1 cellular context compared by ENCODE assay signal in genomic region chr12:54750-55535, GRCh38.
TF ChIP-seq lines count a peak whose summit lies in the region.

No MANE protein-coding gene starts in this region.

TF ChIP-seq in GM23338, 12 proteins besides CTCF, POLR2A, EP300 and RAD21 (continued from another document):
- TF ChIP-seq, protein P1, sequence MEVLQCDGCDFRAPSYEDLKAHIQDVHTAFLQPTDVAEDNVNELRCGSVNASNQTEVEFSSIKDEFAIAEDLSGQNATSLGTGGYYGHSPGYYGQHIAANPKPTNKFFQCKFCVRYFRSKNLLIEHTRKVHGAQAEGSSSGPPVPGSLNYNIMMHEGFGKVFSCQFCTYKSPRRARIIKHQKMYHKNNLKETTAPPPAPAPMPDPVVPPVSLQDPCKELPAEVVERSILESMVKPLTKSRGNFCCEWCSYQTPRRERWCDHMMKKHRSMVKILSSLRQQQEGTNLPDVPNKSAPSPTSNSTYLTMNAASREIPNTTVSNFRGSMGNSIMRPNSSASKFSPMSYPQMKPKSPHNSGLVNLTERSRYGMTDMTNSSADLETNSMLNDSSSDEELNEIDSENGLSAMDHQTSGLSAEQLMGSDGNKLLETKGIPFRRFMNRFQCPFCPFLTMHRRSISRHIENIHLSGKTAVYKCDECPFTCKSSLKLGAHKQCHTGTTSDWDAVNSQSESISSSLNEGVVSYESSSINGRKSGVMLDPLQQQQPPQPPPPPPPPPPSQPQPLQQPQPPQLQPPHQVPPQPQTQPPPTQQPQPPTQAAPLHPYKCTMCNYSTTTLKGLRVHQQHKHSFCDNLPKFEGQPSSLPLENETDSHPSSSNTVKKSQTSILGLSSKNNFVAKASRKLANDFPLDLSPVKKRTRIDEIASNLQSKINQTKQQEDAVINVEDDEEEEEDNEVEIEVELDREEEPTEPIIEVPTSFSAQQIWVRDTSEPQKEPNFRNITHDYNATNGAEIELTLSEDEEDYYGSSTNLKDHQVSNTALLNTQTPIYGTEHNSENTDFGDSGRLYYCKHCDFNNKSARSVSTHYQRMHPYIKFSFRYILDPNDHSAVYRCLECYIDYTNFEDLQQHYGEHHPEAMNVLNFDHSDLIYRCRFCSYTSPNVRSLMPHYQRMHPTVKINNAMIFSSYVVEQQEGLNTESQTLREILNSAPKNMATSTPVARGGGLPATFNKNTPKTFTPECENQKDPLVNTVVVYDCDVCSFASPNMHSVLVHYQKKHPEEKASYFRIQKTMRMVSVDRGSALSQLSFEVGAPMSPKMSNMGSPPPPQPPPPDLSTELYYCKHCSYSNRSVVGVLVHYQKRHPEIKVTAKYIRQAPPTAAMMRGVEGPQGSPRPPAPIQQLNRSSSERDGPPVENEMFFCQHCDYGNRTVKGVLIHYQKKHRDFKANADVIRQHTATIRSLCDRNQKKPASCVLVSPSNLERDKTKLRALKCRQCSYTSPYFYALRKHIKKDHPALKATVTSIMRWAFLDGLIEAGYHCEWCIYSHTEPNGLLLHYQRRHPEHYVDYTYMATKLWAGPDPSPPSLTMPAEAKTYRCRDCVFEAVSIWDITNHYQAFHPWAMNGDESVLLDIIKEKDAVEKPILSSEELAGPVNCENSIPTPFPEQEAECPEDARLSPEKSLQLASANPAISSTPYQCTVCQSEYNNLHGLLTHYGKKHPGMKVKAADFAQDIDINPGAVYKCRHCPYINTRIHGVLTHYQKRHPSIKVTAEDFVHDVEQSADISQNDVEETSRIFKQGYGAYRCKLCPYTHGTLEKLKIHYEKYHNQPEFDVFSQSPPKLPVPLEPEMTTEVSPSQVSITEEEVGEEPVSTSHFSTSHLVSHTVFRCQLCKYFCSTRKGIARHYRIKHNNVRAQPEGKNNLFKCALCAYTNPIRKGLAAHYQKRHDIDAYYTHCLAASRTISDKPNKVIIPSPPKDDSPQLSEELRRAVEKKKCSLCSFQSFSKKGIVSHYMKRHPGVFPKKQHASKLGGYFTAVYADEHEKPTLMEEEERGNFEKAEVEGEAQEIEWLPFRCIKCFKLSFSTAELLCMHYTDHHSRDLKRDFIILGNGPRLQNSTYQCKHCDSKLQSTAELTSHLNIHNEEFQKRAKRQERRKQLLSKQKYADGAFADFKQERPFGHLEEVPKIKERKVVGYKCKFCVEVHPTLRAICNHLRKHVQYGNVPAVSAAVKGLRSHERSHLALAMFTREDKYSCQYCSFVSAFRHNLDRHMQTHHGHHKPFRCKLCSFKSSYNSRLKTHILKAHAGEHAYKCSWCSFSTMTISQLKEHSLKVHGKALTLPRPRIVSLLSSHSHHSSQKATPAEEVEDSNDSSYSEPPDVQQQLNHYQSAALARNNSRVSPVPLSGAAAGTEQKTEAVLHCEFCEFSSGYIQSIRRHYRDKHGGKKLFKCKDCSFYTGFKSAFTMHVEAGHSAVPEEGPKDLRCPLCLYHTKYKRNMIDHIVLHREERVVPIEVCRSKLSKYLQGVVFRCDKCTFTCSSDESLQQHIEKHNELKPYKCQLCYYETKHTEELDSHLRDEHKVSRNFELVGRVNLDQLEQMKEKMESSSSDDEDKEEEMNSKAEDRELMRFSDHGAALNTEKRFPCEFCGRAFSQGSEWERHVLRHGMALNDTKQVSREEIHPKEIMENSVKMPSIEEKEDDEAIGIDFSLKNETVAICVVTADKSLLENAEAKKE (CRISPR knock-in tag; IDR thresholded peaks at IDR 0.05): no peak
- TF ChIP-seq EZH2phosphoT487 (IDR thresholded peaks at IDR 0.05; ENCODE audit: unreplicated experiment): no peak
